Comparison of ENCODE assay signal across 1 cellular context in the genomic region with DNA sequence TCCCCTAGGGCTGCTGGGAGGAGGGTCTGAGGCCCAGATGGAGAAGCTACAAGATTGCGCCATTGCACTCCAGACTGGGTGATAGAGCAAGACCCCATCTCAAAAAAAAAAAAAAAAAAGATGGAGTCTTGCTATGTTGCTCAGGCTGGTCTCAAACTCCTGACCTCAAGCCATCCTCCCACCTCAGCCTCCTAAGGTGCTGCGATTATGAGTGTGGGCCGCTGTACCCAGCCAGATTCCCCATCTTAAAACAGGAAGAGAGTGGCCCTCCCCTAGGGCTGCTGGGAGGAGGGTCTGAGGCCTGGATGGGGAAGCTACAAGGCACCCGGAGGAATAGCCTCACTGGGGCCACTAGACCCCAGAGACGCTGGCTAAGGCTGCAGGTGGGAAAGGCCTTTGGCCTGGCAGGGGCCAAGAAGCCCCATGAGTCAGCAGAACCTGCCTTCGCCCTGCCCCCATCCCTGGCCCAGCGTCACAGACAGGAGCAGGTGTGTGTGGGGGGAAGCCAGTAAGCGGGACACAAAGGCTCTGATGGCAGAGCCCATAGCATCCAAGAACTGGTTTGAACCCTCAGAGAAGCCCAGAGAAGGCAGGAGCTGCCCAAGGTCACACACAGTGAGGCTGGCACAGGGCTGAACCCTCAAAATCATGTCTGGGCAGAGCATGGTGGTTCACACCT. TPM values are rescaled to one million over a fixed set of nuclear protein-coding genes. Genes with fewer than 3 reads are reported as not detected.
"Had no signal": no experiment of that assay in that cellular context is flagged by ENCODE, and none has a peak within 500 bp of the region (broad histone marks: within the 10 kb centered on the region; RNA-seq: fewer than 3 reads in every experiment).

No MANE protein-coding gene starts in this region.

RNA-seq across cellular contexts. Expression of a gene that starts 35.9 kb away (rescaled TPM):
- total RNA-seq: RPMI7951 had no signal
